8 cellular contexts compared by ENCODE assay signal in genomic region chr1:205255941-205256780, GRCh38. TPM values are rescaled to one million over a fixed set of nuclear protein-coding genes. Genes with fewer than 3 reads are reported as not detected.
A peak's percentile ranks its signal among the peaks of the same experiment; 100 is the strongest.
DNase-seq lines count a peak whose midpoint lies in the region; ATAC-seq and TF ChIP-seq lines count a peak whose summit lies in the region.

No MANE protein-coding gene starts in this region.

- peak; percentile 86 for DNase-seq in ACHN
- peak; percentile 73 for DNase-seq in NCI-H128 (lab: John Stamatoyannopoulos, UW; ENCODE audit: unreplicated experiment)
- peak; percentile 94 for DNase-seq in SKM-1 treated with dmso at 0.1 percent for 144 hours (lab: John Stamatoyannopoulos, UW; ENCODE audit: unreplicated experiment)
- peak; percentile 85 for DNase-seq in activated naive CD8-positive, alpha-beta T cell treated with anti-CD3 and anti-CD28 coated beads, Interleukin-2, amount 10 ng/mL, durations not matched to agents 7 days and 5 days
- peak; percentile 94 for DNase-seq in Right ventricle myocardium superior
- peak; percentile 96 for DNase-seq in posterior vena cava (ENCODE audit: low spot score)
- DNase-seq in upper lobe of left lung = peak in 1 of 2 donors; percentile 91

- in situ Hi-C loops in ACHN (cut with HindIII; ENCODE audit: low pct_ligation_motif_present, low pct_unique_long_range_greater_than_20kb, low sequenced_read_pairs) = no loop called here

- H3K4me3 Mint-ChIP-seq in activated naive CD8-positive, alpha-beta T cell treated with anti-CD3 and anti-CD28 coated beads, Interleukin-2, amount 10 ng/mL, durations not matched to agents 7 days and 5 days = no peak overlapping the region

- TF ChIP-seq POLR2A in upper lobe of left lung (IDR thresholded peaks at IDR 0.05) = no peak

- peak; percentile 95 to 98 (median 96) for TF ChIP-seq CTCF in upper lobe of left lung (IDR thresholded peaks at IDR 0.05)

- H3K36me3 Mint-ChIP-seq in activated naive CD8-positive, alpha-beta T cell treated with anti-CD3 and anti-CD28 coated beads, Interleukin-2, amount 10 ng/mL, durations not matched to agents 7 days and 5 days = no peaks in the 10 kb centered on the region

- no peak overlapping the region for H3K27ac Mint-ChIP-seq in activated naive CD8-positive, alpha-beta T cell treated with anti-CD3 and anti-CD28 coated beads, Interleukin-2, amount 10 ng/mL, durations not matched to agents 7 days and 5 days

- H3K9me3 ChIP-seq in upper lobe of left lung = no peaks in the 10 kb centered on the region

- no peaks in the 10 kb centered on the region for H3K27me3 ChIP-seq in upper lobe of left lung

- TF ChIP-seq EP300 in upper lobe of left lung (IDR thresholded peaks at IDR 0.05) = no peak

- peaks cover 2% of the 10 kb centered on the region for H3K4me1 Mint-ChIP-seq in activated naive CD8-positive, alpha-beta T cell treated with anti-CD3 and anti-CD28 coated beads, Interleukin-2, amount 10 ng/mL, durations not matched to agents 7 days and 5 days

- no peaks in the 10 kb centered on the region for H3K9me3 Mint-ChIP-seq in activated naive CD8-positive, alpha-beta T cell treated with anti-CD3 and anti-CD28 coated beads, Interleukin-2, amount 10 ng/mL, durations not matched to agents 7 days and 5 days

- intact Hi-C loops in Right ventricle myocardium superior (cut with DNase I) = loop anchor here (5.0 to 10.0 kb wide), 2 partner anchors 111 to 269 kb away; no protein-coding TSS in a partner anchor
- intact Hi-C loops in posterior vena cava (cut with DNase I) = loop anchor here (10.0 kb wide), 2 partner anchors 111 to 271 kb away; no protein-coding TSS in a partner anchor

- ATAC-seq in GM19397 (IDR thresholded peaks at IDR 0.05; ENCODE audit: unreplicated experiment) (peak; percentile 64), Right ventricle myocardium superior (ENCODE audit: poor library complexity) (peak; percentile 93), upper lobe of left lung (ENCODE audit: low FRiP score in 2 of 2) (peak; percentile 93 to 95)
- peak; percentile 91 for ATAC-seq in activated naive CD8-positive, alpha-beta T cell treated with anti-CD3 and anti-CD28 coated beads, Interleukin-2, amount 10 ng/mL, durations not matched to agents 7 days and 5 days (ENCODE audit: low read depth)

- no peaks in the 10 kb centered on the region for H3K27me3 Mint-ChIP-seq in activated naive CD8-positive, alpha-beta T cell treated with anti-CD3 and anti-CD28 coated beads, Interleukin-2, amount 10 ng/mL, durations not matched to agents 7 days and 5 days

- POLR2A ChIA-PET in activated naive CD8-positive, alpha-beta T cell treated with anti-CD3 and anti-CD28 coated beads, Interleukin-2, amount 10 ng/mL, durations not matched to agents 7 days and 5 days (lab: Charles Lee) = interaction anchor here (0.9 to 2.2 kb wide), 2 partner anchors 28 to 45 kb away, joined by 3 to 7 read pairs; partner anchors contain the start of genes DSTYK and TMCC2

- no peaks in the 10 kb centered on the region for H3K36me3 ChIP-seq in upper lobe of left lung

- peaks cover 20 to 28% (median 27%) of the 10 kb centered on the region in 4 donors for H3K4me1 ChIP-seq in upper lobe of left lung

- WGBS in upper lobe of left lung, 2 donors = 33 to 34% methylated on average over 3 to 8 of the region's 8 CpGs

- H3K27ac ChIP-seq in upper lobe of left lung = peak overlapping the region in 1 of 4 donors; percentile 45

- no peak overlapping the region for H3K4me3 ChIP-seq in upper lobe of left lung

RNA-seq across cellular contexts. Expression of gene TMCC2, which starts 28.4 kb away (rescaled TPM):
- 1 to 10 TPM; 3.4 to 4.4 TPM for total RNA-seq in activated naive CD8-positive, alpha-beta T cell treated with anti-CD3 and anti-CD28 coated beads, Interleukin-2, amount 10 ng/mL, durations not matched to agents 7 days and 5 days
- total RNA-seq in Right ventricle myocardium superior = 1.3 TPM
- total RNA-seq in posterior vena cava = 1 to 10 TPM; 4.1 to 4.6 TPM
- total RNA-seq in upper lobe of left lung = 1 to 10 TPM; 1.3 to 7.2 (median 3.8) TPM

RNA-seq across cellular contexts. Expression of gene DSTYK, which starts 44.7 kb away (rescaled TPM):
- total RNA-seq in activated naive CD8-positive, alpha-beta T cell treated with anti-CD3 and anti-CD28 coated beads, Interleukin-2, amount 10 ng/mL, durations not matched to agents 7 days and 5 days = 10 to 100 TPM; 13.2 to 13.3 TPM
- 5.3 TPM for total RNA-seq in Right ventricle myocardium superior
- 10 to 100 TPM; 10.9 to 11.9 TPM for total RNA-seq in posterior vena cava
- total RNA-seq in upper lobe of left lung = 10 to 100 TPM in 3 of 6 donors, 1 to 10 TPM in 3; 8.4 to 15.7 (median 10.6) TPM
